Comparison of ENCODE assay signal across 14 cellular contexts in the genomic region with DNA sequence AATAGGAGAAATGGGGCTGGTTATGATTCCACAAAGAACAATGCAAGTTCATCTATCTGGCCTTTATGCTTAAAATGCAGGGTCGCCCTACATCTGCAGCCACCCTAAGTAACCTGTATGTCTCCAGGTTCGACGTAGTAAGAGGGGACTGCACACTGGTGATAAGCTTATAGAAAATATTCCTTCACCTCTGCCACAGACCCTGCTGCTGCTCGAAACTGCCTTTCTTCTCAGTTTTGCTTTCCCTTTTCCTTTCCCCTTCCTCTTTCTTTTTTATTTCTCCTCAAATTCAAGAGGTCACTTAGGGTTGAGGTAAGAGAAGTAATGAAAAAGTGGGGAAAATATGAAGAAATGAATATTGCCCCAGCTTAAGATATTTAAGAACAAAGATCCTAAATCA.
A peak's percentile ranks its signal among the peaks of the same experiment; 100 is the strongest.
DNase-seq lines count a peak whose midpoint lies in the region; ATAC-seq and TF ChIP-seq lines count a peak whose summit lies in the region.
"Had no signal": no experiment of that assay in that cellular context is flagged by ENCODE, and none has a peak within 500 bp of the region (broad histone marks: within the 10 kb centered on the region; RNA-seq: fewer than 3 reads in every experiment).

No MANE protein-coding gene starts in this region.

- no peaks in the 10 kb centered on the region for H3K36me3 ChIP-seq in Loucy (ENCODE audit: insufficient read depth, low read length)
- no peaks in the 10 kb centered on the region for H3K36me3 ChIP-seq in smooth muscle cell (ENCODE audit: low read depth)
- H3K36me3 ChIP-seq: MG63 had no signal

- no peaks in the 10 kb centered on the region for H3K9me3 ChIP-seq in Loucy (ENCODE audit: insufficient read depth, low read depth, low read length)
- H3K9me3 ChIP-seq in smooth muscle cell (replicated peaks; ENCODE audit: low read depth): no peaks in the 10 kb centered on the region
- H3K9me3 ChIP-seq: MG63 had no signal

- H3F3A ChIP-seq in Loucy (ENCODE audit: low read depth) (no peaks in the 10 kb centered on the region), smooth muscle cell (ENCODE audit: low read depth) (no peaks in the 10 kb centered on the region)

- H3K4me3 Mint-ChIP-seq in WTC11: no peak overlapping the region

- 88% methylated on average over 4 of the region's 4 CpGs for WGBS in smooth muscle cell (ENCODE audit: low lambda C conversion rate)

- H3K4me3 ChIP-seq in Loucy (ENCODE audit: low read length, poor library complexity, severe bottlenecking) (no peak overlapping the region), smooth muscle cell (no peak overlapping the region)
- H3K4me3 ChIP-seq: lung, MG63 had no signal

- no peaks in the 10 kb centered on the region for H3K9me2 ChIP-seq in Loucy (replicated peaks; ENCODE audit: low read depth, low read length)

- H3K27me3 ChIP-seq in Loucy (ENCODE audit: insufficient read depth, low read length, poor library complexity, severe bottlenecking) (no peaks in the 10 kb centered on the region), smooth muscle cell (ENCODE audit: low read depth) (peaks cover 5% of the 10 kb centered on the region)

- no peaks in the 10 kb centered on the region for H3K79me2 ChIP-seq in Loucy (ENCODE audit: insufficient read depth, low read length)
- no peaks in the 10 kb centered on the region for H3K79me2 ChIP-seq in smooth muscle cell (ENCODE audit: low read depth)

- no peak overlapping the region for H3K27ac ChIP-seq in smooth muscle cell (ENCODE audit: low read depth)

- H3K27me3 Mint-ChIP-seq in WTC11 (ENCODE audit: low read depth): no peaks in the 10 kb centered on the region

- TF ChIP-seq CTCF in Loucy (conservative IDR thresholded peaks at IDR 0.05; ENCODE audit: low read length) (no peak), smooth muscle cell (IDR thresholded peaks at IDR 0.05; ENCODE audit: borderline replicate concordance, insufficient read depth, poor library complexity, severe bottlenecking) (no peak), WTC11 (IDR thresholded peaks at IDR 0.05) (no peak)

- H3K27ac Mint-ChIP-seq in WTC11: no peak overlapping the region

- H4K20me1 ChIP-seq in Loucy (ENCODE audit: insufficient read depth, low read length, poor library complexity, severe bottlenecking): no peaks in the 10 kb centered on the region
- no peaks in the 10 kb centered on the region for H4K20me1 ChIP-seq in smooth muscle cell (ENCODE audit: low read depth)

- POLR2A ChIA-PET in WTC11 (lab: Charles Lee): no interaction called here

- ATAC-seq in GM18502 (IDR thresholded peaks at IDR 0.05; ENCODE audit: poor library complexity, unreplicated experiment) (peak; percentile 76), GM19452 (IDR thresholded peaks at IDR 0.05; ENCODE audit: unreplicated experiment) (peak; percentile 74), HG02852 (IDR thresholded peaks at IDR 0.05; ENCODE audit: unreplicated experiment) (peak; percentile 64), Right ventricle myocardium inferior (no peak), WTC11 (no peak)

- H3K9ac ChIP-seq in Loucy (ENCODE audit: low read depth, low read length, poor library complexity, severe bottlenecking): peak overlapping the region; percentile 4
- no peak overlapping the region for H3K9ac ChIP-seq in smooth muscle cell (ENCODE audit: low read depth)

- H3K4me2 ChIP-seq in Loucy (ENCODE audit: low read depth, low read length, poor library complexity, severe bottlenecking): peak overlapping the region; percentile 18
- H3K4me2 ChIP-seq in smooth muscle cell: no peak overlapping the region

- CTCF ChIA-PET in WTC11 (lab: Charles Lee): no interaction called here

- H2AFZ ChIP-seq in Loucy (ENCODE audit: low read length) (peak overlapping the region; percentile 75), smooth muscle cell (ENCODE audit: low read depth) (no peak overlapping the region)

- H3K4me1 Mint-ChIP-seq in WTC11: peaks cover 11% of the 10 kb centered on the region

- no peaks in the 10 kb centered on the region for H3K36me3 Mint-ChIP-seq in WTC11

- intact Hi-C loops in Right ventricle myocardium inferior (cut with DNase I): no loop called here

- H3K4me1 ChIP-seq in Loucy (ENCODE audit: insufficient read depth, low read length, poor library complexity, severe bottlenecking) (peaks cover 37% of the 10 kb centered on the region), smooth muscle cell (ENCODE audit: low read depth) (no peaks in the 10 kb centered on the region)

- no peaks in the 10 kb centered on the region for H3K9me3 Mint-ChIP-seq in WTC11

- DNase-seq in Right ventricle myocardium inferior (ENCODE audit: missing footprints) (no peak), superior temporal gyrus (ENCODE audit: extremely low spot score) (no peak), smooth muscle cell (lab: John Stamatoyannopoulos, UW; ENCODE audit: unreplicated experiment) (no peak), WTC11 (ENCODE audit: low spot score) (no peak)
- DNase-seq: EL, hippocampal formation, MG63, NCI-H526, occipital lobe had no signal

TF ChIP-seq in WTC11, 78 proteins besides CTCF, POLR2A, EP300 and RAD21 (continues in another document):
- TF ChIP-seq EMX1 (CRISPR knock-in tag; IDR thresholded peaks at IDR 0.05) (no peak), ZNF416 (CRISPR knock-in tag; IDR thresholded peaks at IDR 0.05) (no peak), TP53 (CRISPR knock-in tag; IDR thresholded peaks at IDR 0.05) (no peak), RELA (CRISPR knock-in tag; IDR thresholded peaks at IDR 0.05; ENCODE audit: borderline replicate concordance) (no peak), ZNF396 (CRISPR knock-in tag; IDR thresholded peaks at IDR 0.05; ENCODE audit: borderline replicate concordance) (no peak), ZNF671 (CRISPR knock-in tag; IDR thresholded peaks at IDR 0.05) (no peak), MXD4 (CRISPR knock-in tag; IDR thresholded peaks at IDR 0.05; ENCODE audit: borderline replicate concordance) (no peak)
- TF ChIP-seq, protein P1, sequence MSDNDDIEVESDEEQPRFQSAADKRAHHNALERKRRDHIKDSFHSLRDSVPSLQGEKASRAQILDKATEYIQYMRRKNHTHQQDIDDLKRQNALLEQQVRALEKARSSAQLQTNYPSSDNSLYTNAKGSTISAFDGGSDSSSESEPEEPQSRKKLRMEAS (CRISPR knock-in tag; IDR thresholded peaks at IDR 0.05): no peak
- TF ChIP-seq, protein P2, sequence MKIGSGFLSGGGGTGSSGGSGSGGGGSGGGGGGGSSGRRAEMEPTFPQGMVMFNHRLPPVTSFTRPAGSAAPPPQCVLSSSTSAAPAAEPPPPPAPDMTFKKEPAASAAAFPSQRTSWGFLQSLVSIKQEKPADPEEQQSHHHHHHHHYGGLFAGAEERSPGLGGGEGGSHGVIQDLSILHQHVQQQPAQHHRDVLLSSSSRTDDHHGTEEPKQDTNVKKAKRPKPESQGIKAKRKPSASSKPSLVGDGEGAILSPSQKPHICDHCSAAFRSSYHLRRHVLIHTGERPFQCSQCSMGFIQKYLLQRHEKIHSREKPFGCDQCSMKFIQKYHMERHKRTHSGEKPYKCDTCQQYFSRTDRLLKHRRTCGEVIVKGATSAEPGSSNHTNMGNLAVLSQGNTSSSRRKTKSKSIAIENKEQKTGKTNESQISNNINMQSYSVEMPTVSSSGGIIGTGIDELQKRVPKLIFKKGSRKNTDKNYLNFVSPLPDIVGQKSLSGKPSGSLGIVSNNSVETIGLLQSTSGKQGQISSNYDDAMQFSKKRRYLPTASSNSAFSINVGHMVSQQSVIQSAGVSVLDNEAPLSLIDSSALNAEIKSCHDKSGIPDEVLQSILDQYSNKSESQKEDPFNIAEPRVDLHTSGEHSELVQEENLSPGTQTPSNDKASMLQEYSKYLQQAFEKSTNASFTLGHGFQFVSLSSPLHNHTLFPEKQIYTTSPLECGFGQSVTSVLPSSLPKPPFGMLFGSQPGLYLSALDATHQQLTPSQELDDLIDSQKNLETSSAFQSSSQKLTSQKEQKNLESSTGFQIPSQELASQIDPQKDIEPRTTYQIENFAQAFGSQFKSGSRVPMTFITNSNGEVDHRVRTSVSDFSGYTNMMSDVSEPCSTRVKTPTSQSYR (CRISPR knock-in tag; IDR thresholded peaks at IDR 0.05): no peak
- TF ChIP-seq, protein P3, sequence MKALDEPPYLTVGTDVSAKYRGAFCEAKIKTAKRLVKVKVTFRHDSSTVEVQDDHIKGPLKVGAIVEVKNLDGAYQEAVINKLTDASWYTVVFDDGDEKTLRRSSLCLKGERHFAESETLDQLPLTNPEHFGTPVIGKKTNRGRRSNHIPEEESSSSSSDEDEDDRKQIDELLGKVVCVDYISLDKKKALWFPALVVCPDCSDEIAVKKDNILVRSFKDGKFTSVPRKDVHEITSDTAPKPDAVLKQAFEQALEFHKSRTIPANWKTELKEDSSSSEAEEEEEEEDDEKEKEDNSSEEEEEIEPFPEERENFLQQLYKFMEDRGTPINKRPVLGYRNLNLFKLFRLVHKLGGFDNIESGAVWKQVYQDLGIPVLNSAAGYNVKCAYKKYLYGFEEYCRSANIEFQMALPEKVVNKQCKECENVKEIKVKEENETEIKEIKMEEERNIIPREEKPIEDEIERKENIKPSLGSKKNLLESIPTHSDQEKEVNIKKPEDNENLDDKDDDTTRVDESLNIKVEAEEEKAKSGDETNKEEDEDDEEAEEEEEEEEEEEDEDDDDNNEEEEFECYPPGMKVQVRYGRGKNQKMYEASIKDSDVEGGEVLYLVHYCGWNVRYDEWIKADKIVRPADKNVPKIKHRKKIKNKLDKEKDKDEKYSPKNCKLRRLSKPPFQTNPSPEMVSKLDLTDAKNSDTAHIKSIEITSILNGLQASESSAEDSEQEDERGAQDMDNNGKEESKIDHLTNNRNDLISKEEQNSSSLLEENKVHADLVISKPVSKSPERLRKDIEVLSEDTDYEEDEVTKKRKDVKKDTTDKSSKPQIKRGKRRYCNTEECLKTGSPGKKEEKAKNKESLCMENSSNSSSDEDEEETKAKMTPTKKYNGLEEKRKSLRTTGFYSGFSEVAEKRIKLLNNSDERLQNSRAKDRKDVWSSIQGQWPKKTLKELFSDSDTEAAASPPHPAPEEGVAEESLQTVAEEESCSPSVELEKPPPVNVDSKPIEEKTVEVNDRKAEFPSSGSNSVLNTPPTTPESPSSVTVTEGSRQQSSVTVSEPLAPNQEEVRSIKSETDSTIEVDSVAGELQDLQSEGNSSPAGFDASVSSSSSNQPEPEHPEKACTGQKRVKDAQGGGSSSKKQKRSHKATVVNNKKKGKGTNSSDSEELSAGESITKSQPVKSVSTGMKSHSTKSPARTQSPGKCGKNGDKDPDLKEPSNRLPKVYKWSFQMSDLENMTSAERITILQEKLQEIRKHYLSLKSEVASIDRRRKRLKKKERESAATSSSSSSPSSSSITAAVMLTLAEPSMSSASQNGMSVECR (CRISPR knock-in tag; IDR thresholded peaks at IDR 0.05; ENCODE audit: borderline replicate concordance): no peak

Comparison
In these comparisons a context has a peak if more than half of its experiments do, and no peak if none do; other contexts are left out.
1. ATAC-seq: peak in GM18502 (single experiment), GM19452 (single experiment) and HG02852 (single experiment); none in Right ventricle myocardium inferior (single experiment) and WTC11 (single experiment).